In genomic region chr3:5948081-5948480, GRCh38 we compare ENCODE assay signal across 10 cellular contexts.
"Had no signal": no experiment of that assay in that cellular context is flagged by ENCODE, and none has a peak within 500 bp of the region (broad histone marks: within the 10 kb centered on the region; RNA-seq: fewer than 3 reads in every experiment).

No MANE protein-coding gene starts in this region.

- H3K9ac ChIP-seq: GM23248 had no signal

- FAIRE-seq: HTR-8/SVneo, K562 had no signal

- H2AFZ ChIP-seq: GM23248 had no signal

- DNase-seq: GM23248, GOT3, H7, HFFc6, IMR-90, KG1 had no signal

- H3K4me3 ChIP-seq: GM23248, HAP-1, K562 had no signal

- H3K27ac ChIP-seq: GM23248 had no signal

- ATAC-seq: HCT116, K562 had no signal

- H3K9me3 ChIP-seq: HAP-1 had no signal

- H3K4me1 ChIP-seq: HAP-1 had no signal

- H3K36me3 ChIP-seq: HAP-1 had no signal
